Comparison of ENCODE assay signal across 7 cellular contexts in genomic region chr4:185597532-185598188, GRCh38.
DNase-seq lines count a peak whose midpoint lies in the region; ATAC-seq, FAIRE-seq and TF ChIP-seq lines count a peak whose summit lies in the region.

No MANE protein-coding gene starts in this region.

- H3K9me3 Mint-ChIP-seq in chondrocyte (ENCODE audit: low read depth): no peaks in the 10 kb centered on the region

- peak overlapping the region; percentile 65 for H3K27ac Mint-ChIP-seq in chondrocyte (ENCODE audit: unreplicated experiment)

- H3K36me3 Mint-ChIP-seq in chondrocyte (ENCODE audit: low read depth): peaks cover 2% of the 10 kb centered on the region

- TF ChIP-seq POLR2A in GM12891 (IDR thresholded peaks at IDR 0.05; ENCODE audit: low read depth, low read length): no peak

- no peaks in the 10 kb centered on the region for H3K27me3 Mint-ChIP-seq in chondrocyte (ENCODE audit: low read depth)

- H3K4me1 Mint-ChIP-seq in chondrocyte (ENCODE audit: low read depth): peaks cover 13% of the 10 kb centered on the region

- FAIRE-seq in GM12891 (lab: Jason Lieb, UNC): peak; percentile 97

- H3K4me3 Mint-ChIP-seq in chondrocyte (ENCODE audit: unreplicated experiment): no peak overlapping the region

- peak; percentile 98 for TF ChIP-seq CTCF in chondrocyte (IDR thresholded peaks at IDR 0.05)

- DNase-seq in GM12891 (ENCODE audit: insufficient read length, low spot score) (peak; percentile 19), NCI-H2171 treated with DMSO at 0.1 percent for 48 hours (lab: John Stamatoyannopoulos, UW) (peak; percentile 41), chondrocyte (ENCODE audit: low spot score) (no peak), left kidney (ENCODE audit: low read depth, low spot score) (peak; percentile 88)
- peak; percentile 51 to 56 for DNase-seq in activated CD4-positive, alpha-beta T cell treated with anti-CD3 and anti-CD28 coated beads for 24 hours (ENCODE audit: low read depth in 2 of 2)
- DNase-seq in stimulated activated CD4-positive, alpha-beta T cell treated with anti-CD3 and anti-CD28 coated beads, Interleukin-4, amount 100 ng/mL, for 1 hour: peak; percentile 67

- peak; percentile 83 for ATAC-seq in HG02852 (IDR thresholded peaks at IDR 0.05; ENCODE audit: unreplicated experiment)

TF ChIP-seq in GM12891, 5 proteins besides CTCF, POLR2A, EP300 and RAD21:
- TF ChIP-seq SPI1 (IDR thresholded peaks at IDR 0.05; ENCODE audit: low read depth, low read length): no peak
- no peak for TF ChIP-seq TAF1 (IDR thresholded peaks at IDR 0.05; ENCODE audit: low read depth, low read length)
- no peak for TF ChIP-seq POU2F2 (IDR thresholded peaks at IDR 0.05; ENCODE audit: low read depth, low read length)
- TF ChIP-seq PAX5 (IDR thresholded peaks at IDR 0.05; ENCODE audit: insufficient read depth, low read length, severe bottlenecking): no peak
- no peak for TF ChIP-seq POLR2AphosphoS5 (IDR thresholded peaks at IDR 0.05; ENCODE audit: low read depth, low read length)
